16 cellular contexts compared by ENCODE assay signal in genomic region chrX:119228506-119229290, GRCh38. TPM values are rescaled to one million over a fixed set of nuclear protein-coding genes. Genes with fewer than 3 reads are reported as not detected.
A peak's percentile ranks its signal among the peaks of the same experiment; 100 is the strongest.
DNase-seq lines count a peak whose midpoint lies in the region; ATAC-seq and TF ChIP-seq lines count a peak whose summit lies in the region.
"Had no signal": no experiment of that assay in that cellular context is flagged by ENCODE, and none has a peak within 500 bp of the region (broad histone marks: within the 10 kb centered on the region; RNA-seq: fewer than 3 reads in every experiment).

No MANE protein-coding gene starts in this region.

- 0 out of 2 replicates have a peak overlapping the region, but pooled peaks have one; percentile 8 for H3K4me2 ChIP-seq in PC-9

- intact Hi-C loops in PC-9 (cut with micrococcal nuclease; ENCODE audit: unreplicated experiment): no loop called here
- intact Hi-C loops in Caco-2 (cut with micrococcal nuclease; ENCODE audit: unreplicated experiment): no loop called here

- no peaks in the 10 kb centered on the region for H4K20me1 ChIP-seq in PC-9 (ENCODE audit: insufficient read depth)

- TF ChIP-seq CTCF in PC-9 (conservative IDR thresholded peaks at IDR 0.05): no peak
- TF ChIP-seq CTCF in epithelial cell of esophagus (IDR thresholded peaks at IDR 0.05; ENCODE audit: insufficient read depth, low read depth, low read length, missing control alignments): no peak
- no peak for TF ChIP-seq CTCF in omental fat pad (IDR thresholded peaks at IDR 0.05)
- no peak for TF ChIP-seq CTCF in WERI-Rb-1 (IDR thresholded peaks at IDR 0.05; ENCODE audit: low read depth, low read length)
- TF ChIP-seq CTCF in Caco-2 (IDR thresholded peaks at IDR 0.05; ENCODE audit: insufficient read depth in 1 of 2, low read depth in 1 of 2, low read length in 1 of 2, severe bottlenecking in 1 of 2, unreplicated experiment in 1 of 2): no peak

- H3K27me3 Mint-ChIP-seq in Caco-2 (ENCODE audit: insufficient read depth, unreplicated experiment): peaks cover 20% of the 10 kb centered on the region

- H3K9me2 ChIP-seq in PC-9 (ENCODE audit: insufficient read depth): 0 out of 2 replicates have a peak, but pooled peaks cover 5% of the 10 kb centered on the region

- in situ Hi-C loops in Caki2 (cut with HindIII; ENCODE audit: low pct_unique_long_range_greater_than_20kb, low sequenced_read_pairs): no loop called here

- CTCF ChIA-PET in PC-9 (lab: Charles Lee) (interaction anchor here (0.7 kb wide), 1 partner anchor 11 kb away, joined by 9 read pairs; no protein-coding TSS in a partner anchor), Caco-2 (lab: Charles Lee) (no interaction called here)

- peak; percentile 56 for DNase-seq in Caki2 (ENCODE audit: low read depth)
- DNase-seq in PC-9: peak; percentile 14 to 54
- DNase-seq in epithelial cell of esophagus (ENCODE audit: low read depth): peak; percentile 83
- no peak for DNase-seq in omental fat pad (ENCODE audit: low spot score)
- DNase-seq in WERI-Rb-1: no peak
- no peak for DNase-seq in Caco-2
- DNase-seq: activated T-cell treated with anti-CD3 and anti-CD28 coated beads, Interleukin-2, amount 50 U/mL, for 48 hours; COR-L47; H7; NCI-H1105 treated with DMSO at 0.1 percent for 48 hours; NCI-H69; stimulated activated naive B cell treated with anti-CD40 and anti-IgM and Interleukin-4, amounts not matched to agents 10 μg/mL and 1 μg/mL and 100 μg/mL, for 72 hours had no signal

- no peaks in the 10 kb centered on the region for H3K79me2 ChIP-seq in PC-9 (ENCODE audit: low read depth)

- ATAC-seq in omental fat pad (ENCODE audit: low FRiP score) (peak; percentile 36), GM21447 (IDR thresholded peaks at IDR 0.05; ENCODE audit: unreplicated experiment) (no peak), HG03442 (IDR thresholded peaks at IDR 0.05; ENCODE audit: unreplicated experiment) (no peak)
- ATAC-seq: activated CD4-positive, CD25-positive, alpha-beta regulatory T cell treated with anti-CD3 and anti-CD28 coated beads, Interleukin-2, amount 50 U/mL, for 24 hours; GM12878; stimulated activated naive B cell treated with anti-CD40 and anti-IgM and Interleukin-4, amounts not matched to agents 10 μg/mL and 1 μg/mL and 100 μg/mL, for 72 hours had no signal

- H3K27ac ChIP-seq in PC-9: no peak overlapping the region
- no peak overlapping the region for H3K27ac ChIP-seq in WERI-Rb-1

- no peaks in the 10 kb centered on the region for H3F3A ChIP-seq in PC-9 (ENCODE audit: insufficient read depth, low read depth)

- BruUV-seq in PC-9 (replicated peaks; lab: Mats Ljungman, UMichigan) (no TSS peak), Caco-2 (replicated peaks; lab: Mats Ljungman, UMichigan) (no TSS peak)

- H3K36me3 Mint-ChIP-seq in Caco-2 (ENCODE audit: insufficient read depth, unreplicated experiment): no peaks in the 10 kb centered on the region
- H3K36me3 Mint-ChIP-seq: stimulated activated naive B cell treated with anti-CD40 and anti-IgM and Interleukin-4, amounts not matched to agents 10 μg/mL and 1 μg/mL and 100 μg/mL, for 72 hours had no signal

- H3K9me3 ChIP-seq in PC-9 (ENCODE audit: insufficient read depth, low read depth) (no peaks in the 10 kb centered on the region), WERI-Rb-1 (ENCODE audit: severe bottlenecking) (peaks cover 3% of the 10 kb centered on the region), Caco-2 (no peaks in the 10 kb centered on the region)

- H3K36me3 ChIP-seq in PC-9 (ENCODE audit: low read depth): no peaks in the 10 kb centered on the region
- H3K36me3 ChIP-seq in WERI-Rb-1: no peaks in the 10 kb centered on the region
- no peaks in the 10 kb centered on the region for H3K36me3 ChIP-seq in Caco-2 (ENCODE audit: control insufficient read depth, insufficient read depth, low read length)

- no peak overlapping the region for H3K27ac Mint-ChIP-seq in Caco-2 (ENCODE audit: unreplicated experiment)
- H3K27ac Mint-ChIP-seq: stimulated activated naive B cell treated with anti-CD40 and anti-IgM and Interleukin-4, amounts not matched to agents 10 μg/mL and 1 μg/mL and 100 μg/mL, for 72 hours had no signal

- H3K27me3 ChIP-seq in PC-9 (ENCODE audit: insufficient read depth, low read depth) (no peaks in the 10 kb centered on the region), WERI-Rb-1 (ENCODE audit: insufficient read depth, low read depth, severe bottlenecking) (no peaks in the 10 kb centered on the region), Caco-2 (replicated peaks; ENCODE audit: control insufficient read depth, insufficient read depth, low read length) (no peaks in the 10 kb centered on the region)

- H2AFZ ChIP-seq in PC-9: no peak overlapping the region

- peaks cover 5% of the 10 kb centered on the region for H3K4me1 Mint-ChIP-seq in Caco-2 (ENCODE audit: low read depth, unreplicated experiment)

- POLR2A ChIA-PET in PC-9 (lab: Charles Lee; ENCODE audit: unreplicated experiment) (no interaction called here), Caco-2 (lab: Charles Lee) (no interaction called here)

- H3K4me1 ChIP-seq in PC-9 (replicated peaks; ENCODE audit: insufficient read depth) (peaks cover 6% of the 10 kb centered on the region), Caco-2 (no peaks in the 10 kb centered on the region)

- no peak overlapping the region for H3K4me3 Mint-ChIP-seq in Caco-2 (ENCODE audit: unreplicated experiment)
- H3K4me3 Mint-ChIP-seq: stimulated activated naive B cell treated with anti-CD40 and anti-IgM and Interleukin-4, amounts not matched to agents 10 μg/mL and 1 μg/mL and 100 μg/mL, for 72 hours had no signal

- H3K4me3 ChIP-seq in PC-9 (no peak overlapping the region), epithelial cell of esophagus (ENCODE audit: low read length) (no peak overlapping the region), WERI-Rb-1 (ENCODE audit: low read depth, low read length) (no peak overlapping the region), Caco-2 (ENCODE audit: low read depth, low read length) (no peak overlapping the region)
- H3K4me3 ChIP-seq: GM12878 had no signal

- H3K9me3 Mint-ChIP-seq in Caco-2 (ENCODE audit: unreplicated experiment): no peaks in the 10 kb centered on the region
- H3K9me3 Mint-ChIP-seq: stimulated activated naive B cell treated with anti-CD40 and anti-IgM and Interleukin-4, amounts not matched to agents 10 μg/mL and 1 μg/mL and 100 μg/mL, for 72 hours had no signal

RNA-seq across cellular contexts. Expression of gene PGRMC1, which starts 7.4 kb away (rescaled TPM):
- 271 and 291 TPM in 2 replicates for total RNA-seq in Caki2 (2014; rRNA removed; shearing (Covaris generic); ENCODE audit: low replicate concordance)
- total RNA-seq in PC-9 (2021) (133 and 204 TPM in 2 replicates), omental fat pad (100 to 1,000 TPM; 130 to 296 (median 178) TPM), Caco-2 (2022) (103 and 107 TPM in 2 replicates)

Comparison
In these comparisons a context has a peak if more than half of its experiments do, and no peak if none do; other contexts are left out.
1. DNase-seq: peak in Caki2 (single experiment), PC-9 (2 of 2) and epithelial cell of esophagus (single experiment); none in omental fat pad (single experiment), WERI-Rb-1 (single experiment) and Caco-2 (0 of 2).